ENCODE assay signal across 8 cellular contexts in genomic region chr10:73879296-73880173, GRCh38. TPM values are rescaled to one million over a fixed set of nuclear protein-coding genes. Genes with fewer than 3 reads are reported as not detected.
DNase-seq lines count a peak whose midpoint lies in the region; ATAC-seq and TF ChIP-seq lines count a peak whose summit lies in the region.

No MANE protein-coding gene starts in this region.

- ATAC-seq in GM18873 (IDR thresholded peaks at IDR 0.05; ENCODE audit: low FRiP score, unreplicated experiment) (peak; percentile 53), HG03103 (IDR thresholded peaks at IDR 0.05; ENCODE audit: low read depth, unreplicated experiment) (peak; percentile 83), lower lobe of right lung (peak; percentile 94)

- peaks cover 3% of the 10 kb centered on the region for H3K36me3 Mint-ChIP-seq in activated CD4-positive, alpha-beta T cell treated with anti-CD3 and anti-CD28 coated beads, Interleukin-2, amount 10 ng/mL, durations not matched to agents 7 days and 5 days (ENCODE audit: low read depth)

- peak overlapping the region in 1 of 2 donors; percentile 1 for H3K27ac ChIP-seq in coronary artery
- no peak overlapping the region for H3K27ac ChIP-seq in lower lobe of right lung

- intact Hi-C loops in lower lobe of right lung (cut with DNase I): loop anchor here (10.0 kb wide), 2 partner anchors 55 to 205 kb away; no protein-coding TSS in a partner anchor

- H3K4me1 ChIP-seq in lower lobe of right lung: peaks cover 29% of the 10 kb centered on the region

- H3K27ac Mint-ChIP-seq in activated CD4-positive, alpha-beta T cell treated with anti-CD3 and anti-CD28 coated beads, Interleukin-2, amount 10 ng/mL, durations not matched to agents 7 days and 5 days: peak overlapping the region; percentile 76

- DNase-seq in AG09319 (ENCODE audit: extremely low read depth, low read depth) (no peak), NCI-H510A treated with DMSO at 0.1 percent for 48 hours (lab: John Stamatoyannopoulos, UW) (peak; percentile 73), coronary artery (ENCODE audit: low spot score) (peak; percentile 89), lower lobe of right lung (peak; percentile 94)
- peak; percentile 95 for DNase-seq in activated CD4-positive, alpha-beta T cell treated with anti-CD3 and anti-CD28 coated beads, Interleukin-2, amount 10 ng/mL, durations not matched to agents 7 days and 5 days
- peak; percentile 88 for DNase-seq in stimulated activated CD8-positive, alpha-beta memory T cell treated with anti-CD3 and anti-CD28 coated beads, Interleukin-12 subunit alpha, Interleukin-12 subunit beta, amount 100 ng/mL, for 1 hour (ENCODE audit: low read depth)

- peak; percentile 94 for TF ChIP-seq CTCF in AG09319 (IDR thresholded peaks at IDR 0.05; ENCODE audit: low read depth, low read length)
- TF ChIP-seq CTCF in coronary artery (IDR thresholded peaks at IDR 0.05): peak; percentile 95
- peak; percentile 97 for TF ChIP-seq CTCF in lower lobe of right lung (IDR thresholded peaks at IDR 0.05)

- peaks cover 42% of the 10 kb centered on the region for H3K4me1 Mint-ChIP-seq in activated CD4-positive, alpha-beta T cell treated with anti-CD3 and anti-CD28 coated beads, Interleukin-2, amount 10 ng/mL, durations not matched to agents 7 days and 5 days

- CTCF ChIA-PET in activated CD4-positive, alpha-beta T cell treated with anti-CD3 and anti-CD28 coated beads, Interleukin-2, amount 10 ng/mL, durations not matched to agents 7 days and 5 days (lab: Charles Lee): interaction anchor here (0.6 to 9.9 kb wide), 55 partner anchors 10 to 1497 kb away, joined by 3 to 212 read pairs (median 5); partner anchors contain the start of gene PLAU

- H3K4me3 ChIP-seq in coronary artery: no peak overlapping the region
- no peak overlapping the region for H3K4me3 ChIP-seq in lower lobe of right lung

- no peaks in the 10 kb centered on the region for H3K9me3 Mint-ChIP-seq in activated CD4-positive, alpha-beta T cell treated with anti-CD3 and anti-CD28 coated beads, Interleukin-2, amount 10 ng/mL, durations not matched to agents 7 days and 5 days

- no peak overlapping the region for H3K4me3 Mint-ChIP-seq in activated CD4-positive, alpha-beta T cell treated with anti-CD3 and anti-CD28 coated beads, Interleukin-2, amount 10 ng/mL, durations not matched to agents 7 days and 5 days

- H3K27me3 Mint-ChIP-seq in activated CD4-positive, alpha-beta T cell treated with anti-CD3 and anti-CD28 coated beads, Interleukin-2, amount 10 ng/mL, durations not matched to agents 7 days and 5 days: no peaks in the 10 kb centered on the region

- no peaks in the 10 kb centered on the region for H3K36me3 ChIP-seq in lower lobe of right lung

- no peaks in the 10 kb centered on the region for H3K27me3 ChIP-seq in lower lobe of right lung (ENCODE audit: low read depth)

- H3K9me3 ChIP-seq in lower lobe of right lung: no peaks in the 10 kb centered on the region

- POLR2A ChIA-PET in activated CD4-positive, alpha-beta T cell treated with anti-CD3 and anti-CD28 coated beads, Interleukin-2, amount 10 ng/mL, durations not matched to agents 7 days and 5 days (lab: Charles Lee): interaction anchor here (0.6 to 1.0 kb wide), 6 partner anchors 19 to 177 kb away, joined by 3 to 4 read pairs (median 4); no protein-coding TSS in a partner anchor

RNA-seq across cellular contexts. Expression of gene CAMK2G, which starts 5.2 kb away (rescaled TPM):
- 10 to 100 TPM; 54.4 to 55.8 TPM for total RNA-seq in activated CD4-positive, alpha-beta T cell treated with anti-CD3 and anti-CD28 coated beads, Interleukin-2, amount 10 ng/mL, durations not matched to agents 7 days and 5 days
- total RNA-seq in lower lobe of right lung: 38.4 TPM

RNA-seq across cellular contexts. Expression of gene PLAU, which starts 31.4 kb away (rescaled TPM):
- under 1 TPM; 0.89 to 0.96 TPM for total RNA-seq in activated CD4-positive, alpha-beta T cell treated with anti-CD3 and anti-CD28 coated beads, Interleukin-2, amount 10 ng/mL, durations not matched to agents 7 days and 5 days
- total RNA-seq in lower lobe of right lung: 29.0 TPM

Comparison
In these comparisons a context has a peak if more than half of its experiments do, and no peak if none do; other contexts are left out.
1. RNA of gene PLAU, which starts 31.4 kb away (total RNA-seq): 29.0 TPM in lower lobe of right lung (single experiment); 0.89 to 0.96 TPM in activated CD4-positive, alpha-beta T cell treated with anti-CD3 and anti-CD28 coated beads, Interleukin-2, amount 10 ng/mL, durations not matched to agents 7 days and 5 days; every median in the first group is over 10 times any median in the second.
2. Peak in every context shown above with its lines, with median percentiles within 50 percentile points of each other: CTCF ChIP-seq and ATAC-seq.